In genomic region chr2:172462393-172463381, GRCh38 we compare ENCODE assay signal across 8 cellular contexts. TPM values are rescaled to one million over a fixed set of nuclear protein-coding genes. Genes with fewer than 3 reads are reported as not detected.
DNase-seq lines count a peak whose midpoint lies in the region; ATAC-seq lines count a peak whose summit lies in the region.

No MANE protein-coding gene starts in this region.

- peaks cover 75% of the 10 kb centered on the region for H3K4me1 Mint-ChIP-seq in activated naive CD8-positive, alpha-beta T cell treated with anti-CD3 and anti-CD28 coated beads, Interleukin-2, amount 10 ng/mL, durations not matched to agents 7 days and 5 days

- peak; percentile 75 for ATAC-seq in activated naive CD8-positive, alpha-beta T cell treated with anti-CD3 and anti-CD28 coated beads, Interleukin-2, amount 10 ng/mL, durations not matched to agents 7 days and 5 days (ENCODE audit: low read depth)
- peak; percentile 32 for ATAC-seq in stimulated activated naive CD8-positive, alpha-beta T cell treated with anti-CD3 and anti-CD28 coated beads, Interleukin-15, Interleukin-2, amounts not matched to agents 100 U/mL and 50 U/mL, for 24 hours
- no peak for ATAC-seq in HG03095 (IDR thresholded peaks at IDR 0.05; ENCODE audit: unreplicated experiment)

- H3K9me3 Mint-ChIP-seq in activated naive CD8-positive, alpha-beta T cell treated with anti-CD3 and anti-CD28 coated beads, Interleukin-2, amount 10 ng/mL, durations not matched to agents 7 days and 5 days = no peaks in the 10 kb centered on the region

- H3K36me3 Mint-ChIP-seq in activated naive CD8-positive, alpha-beta T cell treated with anti-CD3 and anti-CD28 coated beads, Interleukin-2, amount 10 ng/mL, durations not matched to agents 7 days and 5 days = peaks cover 5% of the 10 kb centered on the region

- H3K4me3 Mint-ChIP-seq in activated naive CD8-positive, alpha-beta T cell treated with anti-CD3 and anti-CD28 coated beads, Interleukin-2, amount 10 ng/mL, durations not matched to agents 7 days and 5 days = peak overlapping the region; percentile 81

- H3K27ac Mint-ChIP-seq in activated naive CD8-positive, alpha-beta T cell treated with anti-CD3 and anti-CD28 coated beads, Interleukin-2, amount 10 ng/mL, durations not matched to agents 7 days and 5 days = peak overlapping the region; percentile 87

- POLR2A ChIA-PET in activated naive CD8-positive, alpha-beta T cell treated with anti-CD3 and anti-CD28 coated beads, Interleukin-2, amount 10 ng/mL, durations not matched to agents 7 days and 5 days (lab: Charles Lee) = interaction anchor here (0.9 to 3.9 kb wide), 10 partner anchors 9 to 290 kb away, joined by 3 to 36 read pairs (median 3); partner anchors contain the start of gene ITGA6

- H3K27me3 Mint-ChIP-seq in activated naive CD8-positive, alpha-beta T cell treated with anti-CD3 and anti-CD28 coated beads, Interleukin-2, amount 10 ng/mL, durations not matched to agents 7 days and 5 days = no peaks in the 10 kb centered on the region

- peak; percentile 23 for DNase-seq in stimulated activated CD4-positive, alpha-beta T cell treated with anti-CD3 and anti-CD28 coated beads, Interleukin-1b, Interleukin-23, amount 100 ng/mL, for 48 hours
- no peak for DNase-seq in stimulated activated CD4-positive, alpha-beta T cell treated with anti-CD3 and anti-CD28 coated beads, Interleukin-2, amount 100 ng/mL, for 48 hours
- DNase-seq in NOMO-1 (lab: John Stamatoyannopoulos, UW; ENCODE audit: unreplicated experiment in 2 of 2) = peak; percentile 70 to 77
- DNase-seq in activated naive CD8-positive, alpha-beta T cell treated with anti-CD3 and anti-CD28 coated beads, Interleukin-2, amount 10 ng/mL, durations not matched to agents 7 days and 5 days = peak; percentile 58
- DNase-seq in stimulated activated naive CD8-positive, alpha-beta T cell treated with anti-CD3 and anti-CD28 coated beads, Interleukin-15, Interleukin-2, amounts not matched to agents 100 U/mL and 50 U/mL, for 24 hours = no peak
- no peak for DNase-seq in NCI-H1105 treated with DMSO at 0.1 percent for 48 hours (lab: John Stamatoyannopoulos, UW)
- no peak for DNase-seq in stimulated activated CD4-positive, alpha-beta T cell treated with anti-CD3 and anti-CD28 coated beads, Interleukin-12 subunit alpha, Interleukin-12 subunit beta, amount 100 ng/mL, for 4 hours

RNA-seq across cellular contexts. Expression of gene ITGA6, which starts 35.3 kb away (rescaled TPM):
- 10 to 100 TPM; 22.8 to 26.8 TPM for total RNA-seq in activated naive CD8-positive, alpha-beta T cell treated with anti-CD3 and anti-CD28 coated beads, Interleukin-2, amount 10 ng/mL, durations not matched to agents 7 days and 5 days

Comparison
In these comparisons a context has a peak if more than half of its experiments do, and no peak if none do; other contexts are left out.
1. DNase-seq: peak in stimulated activated CD4-positive, alpha-beta T cell treated with anti-CD3 and anti-CD28 coated beads, Interleukin-1b, Interleukin-23, amount 100 ng/mL, for 48 hours (single experiment), NOMO-1 (2 of 2) and activated naive CD8-positive, alpha-beta T cell treated with anti-CD3 and anti-CD28 coated beads, Interleukin-2, amount 10 ng/mL, durations not matched to agents 7 days and 5 days (single experiment); none in stimulated activated CD4-positive, alpha-beta T cell treated with anti-CD3 and anti-CD28 coated beads, Interleukin-2, amount 100 ng/mL, for 48 hours (0 of 2), stimulated activated naive CD8-positive, alpha-beta T cell treated with anti-CD3 and anti-CD28 coated beads, Interleukin-15, Interleukin-2, amounts not matched to agents 100 U/mL and 50 U/mL, for 24 hours (single experiment), NCI-H1105 treated with DMSO at 0.1 percent for 48 hours (single experiment) and stimulated activated CD4-positive, alpha-beta T cell treated with anti-CD3 and anti-CD28 coated beads, Interleukin-12 subunit alpha, Interleukin-12 subunit beta, amount 100 ng/mL, for 4 hours (single experiment).